1 cellular context compared by ENCODE assay signal in the genomic region with DNA sequence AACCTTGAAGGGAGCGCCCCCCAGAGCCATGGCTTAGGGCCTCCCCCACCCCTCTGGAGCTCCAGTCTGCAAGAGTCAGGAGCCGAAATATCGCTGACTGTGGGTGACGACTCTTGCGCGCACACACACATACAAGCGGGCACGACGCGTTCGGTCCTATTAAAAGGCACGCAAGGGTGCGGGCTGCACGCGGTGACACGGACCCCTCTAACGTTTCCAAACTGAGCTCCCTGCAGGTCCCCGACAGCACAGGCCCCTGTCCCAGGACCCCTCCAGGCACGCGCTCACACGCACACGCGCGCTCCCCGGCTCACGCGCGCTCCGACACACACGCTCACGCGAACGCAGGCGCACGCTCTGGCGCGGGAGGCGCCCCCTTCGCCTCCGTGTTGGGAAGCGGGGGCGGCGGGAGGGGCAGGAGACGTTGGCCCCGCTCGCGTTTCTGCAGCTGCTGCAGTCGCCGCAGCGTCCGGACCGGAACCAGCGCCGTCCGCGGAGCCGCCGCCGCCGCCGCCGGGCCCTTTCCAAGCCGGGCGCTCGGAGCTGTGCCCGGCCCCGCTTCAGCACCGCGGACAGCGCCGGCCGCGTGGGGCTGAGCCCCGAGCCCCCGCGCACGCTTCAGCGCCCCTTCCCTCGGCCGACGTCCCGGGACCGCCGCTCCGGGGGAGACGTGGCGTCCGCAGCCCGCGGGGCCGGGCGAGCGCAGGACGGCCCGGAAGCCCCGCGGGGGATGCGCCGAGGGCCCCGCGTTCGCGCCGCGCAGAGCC.
A peak's percentile ranks its signal among the peaks of the same experiment; 100 is the strongest.
TF ChIP-seq lines count a peak whose summit lies in the region.

A gene (plus strand): TSS at position 454 of the 767 bp plus-strand sequence. CDS start 333 bp downstream, outside the sequence.

TF ChIP-seq in WTC11, 78 proteins besides CTCF, POLR2A, EP300 and RAD21 (continued from another document):
- TF ChIP-seq, protein P1, sequence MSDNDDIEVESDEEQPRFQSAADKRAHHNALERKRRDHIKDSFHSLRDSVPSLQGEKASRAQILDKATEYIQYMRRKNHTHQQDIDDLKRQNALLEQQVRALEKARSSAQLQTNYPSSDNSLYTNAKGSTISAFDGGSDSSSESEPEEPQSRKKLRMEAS (CRISPR knock-in tag; IDR thresholded peaks at IDR 0.05), result no peak
- TF ChIP-seq JUN (CRISPR knock-in tag; IDR thresholded peaks at IDR 0.05), result peak; percentile 93
- no peak for TF ChIP-seq PRRX2 (CRISPR knock-in tag; IDR thresholded peaks at IDR 0.05)
- TF ChIP-seq EMX1 (CRISPR knock-in tag; IDR thresholded peaks at IDR 0.05), result no peak
- TF ChIP-seq, protein P2, sequence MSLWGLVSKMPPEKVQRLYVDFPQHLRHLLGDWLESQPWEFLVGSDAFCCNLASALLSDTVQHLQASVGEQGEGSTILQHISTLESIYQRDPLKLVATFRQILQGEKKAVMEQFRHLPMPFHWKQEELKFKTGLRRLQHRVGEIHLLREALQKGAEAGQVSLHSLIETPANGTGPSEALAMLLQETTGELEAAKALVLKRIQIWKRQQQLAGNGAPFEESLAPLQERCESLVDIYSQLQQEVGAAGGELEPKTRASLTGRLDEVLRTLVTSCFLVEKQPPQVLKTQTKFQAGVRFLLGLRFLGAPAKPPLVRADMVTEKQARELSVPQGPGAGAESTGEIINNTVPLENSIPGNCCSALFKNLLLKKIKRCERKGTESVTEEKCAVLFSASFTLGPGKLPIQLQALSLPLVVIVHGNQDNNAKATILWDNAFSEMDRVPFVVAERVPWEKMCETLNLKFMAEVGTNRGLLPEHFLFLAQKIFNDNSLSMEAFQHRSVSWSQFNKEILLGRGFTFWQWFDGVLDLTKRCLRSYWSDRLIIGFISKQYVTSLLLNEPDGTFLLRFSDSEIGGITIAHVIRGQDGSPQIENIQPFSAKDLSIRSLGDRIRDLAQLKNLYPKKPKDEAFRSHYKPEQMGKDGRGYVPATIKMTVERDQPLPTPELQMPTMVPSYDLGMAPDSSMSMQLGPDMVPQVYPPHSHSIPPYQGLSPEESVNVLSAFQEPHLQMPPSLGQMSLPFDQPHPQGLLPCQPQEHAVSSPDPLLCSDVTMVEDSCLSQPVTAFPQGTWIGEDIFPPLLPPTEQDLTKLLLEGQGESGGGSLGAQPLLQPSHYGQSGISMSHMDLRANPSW (CRISPR knock-in tag; conservative IDR thresholded peaks at IDR 0.05; ENCODE audit: low read depth), result 0 out of 2 replicates have a peak, but pooled peaks have one; percentile 62
- TF ChIP-seq TCF7 (CRISPR knock-in tag; IDR thresholded peaks at IDR 0.05; ENCODE audit: low read depth), result peak; percentile 95
- peak; percentile 91 for TF ChIP-seq TP53 (CRISPR knock-in tag; IDR thresholded peaks at IDR 0.05)
- no peak for TF ChIP-seq SMAD3 (CRISPR knock-in tag; IDR thresholded peaks at IDR 0.05; ENCODE audit: borderline replicate concordance)
